1 cellular context compared by ENCODE assay signal in genomic region chr19:48308695-48309586, GRCh38.
TF ChIP-seq lines count a peak whose summit lies in the region.

No MANE protein-coding gene starts in this region.

TF ChIP-seq in IMR-90, 13 proteins besides CTCF, POLR2A, EP300 and RAD21:
- TF ChIP-seq SMC3 (IDR thresholded peaks at IDR 0.05; ENCODE audit: low read depth, low read length) (no peak), RFX5 (IDR thresholded peaks at IDR 0.05; ENCODE audit: low read depth, low read length) (no peak), USF2 (IDR thresholded peaks at IDR 0.05; ENCODE audit: low read depth, low read length) (no peak)
